ENCODE assay signal across 8 cellular contexts in genomic region chr6:158039571-158040050, GRCh38.
A peak's percentile ranks its signal among the peaks of the same experiment; 100 is the strongest.
DNase-seq lines count a peak whose midpoint lies in the region; ATAC-seq and TF ChIP-seq lines count a peak whose summit lies in the region.

No MANE protein-coding gene starts in this region.

- peak; percentile 97 for TF ChIP-seq EP300 in Ishikawa (IDR thresholded peaks at IDR 0.05; ENCODE audit: borderline replicate concordance)

- ATAC-seq in GM21360 (IDR thresholded peaks at IDR 0.05; ENCODE audit: unreplicated experiment): no peak
- ATAC-seq in HG02885 (IDR thresholded peaks at IDR 0.05; ENCODE audit: poor library complexity, unreplicated experiment): no peak

- in situ Hi-C loops in ACHN (cut with HindIII; ENCODE audit: low pct_ligation_motif_present, low pct_unique_long_range_greater_than_20kb, low sequenced_read_pairs) (no loop called here), astrocyte of the spinal cord (cut with HindIII; ENCODE audit: low sequenced_read_pairs) (no loop called here)

- no peak for TF ChIP-seq CTCF in astrocyte of the spinal cord (IDR thresholded peaks at IDR 0.05; ENCODE audit: low read depth, low read length)

- no peak overlapping the region for H3K4me3 ChIP-seq in astrocyte of the spinal cord (ENCODE audit: low read depth, low read length)

- no peak for TF ChIP-seq RAD21 in Ishikawa (IDR thresholded peaks at IDR 0.05; ENCODE audit: low read depth)

- peak; percentile 66 for DNase-seq in ACHN
- DNase-seq in astrocyte of the spinal cord (ENCODE audit: low read depth, low spot score): peak; percentile 97
- peak; percentile 72 for DNase-seq in medulla oblongata (ENCODE audit: extremely low spot score)
- no peak for DNase-seq in activated CD8-positive, alpha-beta memory T cell treated with anti-CD3 and anti-CD28 coated beads, Interleukin-2, amount 50 U/mL, for 4 hours
- no peak for DNase-seq in NCI-H2029 treated with DMSO at 0.1 percent for 48 hours (lab: John Stamatoyannopoulos, UW)

TF ChIP-seq in Ishikawa, 13 proteins besides CTCF, POLR2A, EP300 and RAD21:
- peak; percentile 96 for TF ChIP-seq NFIC (IDR thresholded peaks at IDR 0.05)
- peak; percentile 97 for TF ChIP-seq TCF12 (IDR thresholded peaks at IDR 0.05; ENCODE audit: low read depth)
- peak; percentile 88 for TF ChIP-seq FOXM1 (IDR thresholded peaks at IDR 0.05; ENCODE audit: borderline replicate concordance, low read depth)
- TF ChIP-seq TAF1 (IDR thresholded peaks at IDR 0.05; ENCODE audit: low read depth): 0 out of 2 replicates have a peak, but pooled peaks have one; percentile 42
- TF ChIP-seq REST (IDR thresholded peaks at IDR 0.05; ENCODE audit: low read depth): no peak
- peak; percentile 84 for TF ChIP-seq ZBTB7A (IDR thresholded peaks at IDR 0.05; ENCODE audit: low read depth)
- TF ChIP-seq CREB1 (IDR thresholded peaks at IDR 0.05; ENCODE audit: low read depth): 0 out of 2 replicates have a peak, but pooled peaks have one; percentile 22
- TF ChIP-seq MAX (IDR thresholded peaks at IDR 0.05): peak; percentile 76; the same call in 1 of the 2 replicates
- TF ChIP-seq YY1 (IDR thresholded peaks at IDR 0.05; ENCODE audit: low read depth): peak; percentile 54; the same call in 1 of the 2 replicates
- no peak for TF ChIP-seq EGR1 (IDR thresholded peaks at IDR 0.05)
- TF ChIP-seq CEBPB (IDR thresholded peaks at IDR 0.05): peak; percentile 28; the same call in 1 of the 2 replicates
- TF ChIP-seq USF1 (IDR thresholded peaks at IDR 0.05): peak; percentile 55; the same call in 1 of the 2 replicates
- peak; percentile 85 for TF ChIP-seq TEAD4 (IDR thresholded peaks at IDR 0.05)
TF ChIP-seq in Ishikawa: peak in this region for 11.

Comparison
In these comparisons a context has a peak if more than half of its experiments do, and no peak if none do; other contexts are left out.
1. DNase-seq: peak in ACHN (single experiment), astrocyte of the spinal cord (single experiment) and medulla oblongata (single experiment); none in activated CD8-positive, alpha-beta memory T cell treated with anti-CD3 and anti-CD28 coated beads, Interleukin-2, amount 50 U/mL, for 4 hours (single experiment) and NCI-H2029 treated with DMSO at 0.1 percent for 48 hours (single experiment).